In the genomic region with DNA sequence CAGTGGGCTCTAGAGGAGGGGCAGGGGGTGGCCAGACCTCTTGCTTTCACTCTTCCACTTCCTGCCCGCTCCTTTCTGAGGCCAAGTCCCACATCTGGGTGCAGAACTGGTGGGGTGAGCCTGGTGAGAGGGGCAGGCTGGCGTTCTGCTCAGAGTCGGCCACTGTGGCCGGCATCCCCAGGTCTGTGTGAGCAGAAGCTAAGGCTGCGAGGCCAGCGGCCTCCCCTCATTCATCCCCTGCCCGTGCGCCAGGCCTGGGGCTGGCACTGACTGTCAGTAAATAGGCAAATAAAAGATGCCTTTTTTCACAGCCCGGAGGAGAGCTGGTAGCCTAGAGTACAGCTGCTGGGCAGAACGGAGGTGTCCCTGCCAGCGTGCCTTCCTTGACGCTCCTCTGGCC, we compare ENCODE assay signal across 11 cellular contexts. TPM values are rescaled to one million over a fixed set of nuclear protein-coding genes. Genes with fewer than 3 reads are reported as not detected.
DNase-seq lines count a peak whose midpoint lies in the region; ATAC-seq, FAIRE-seq and TF ChIP-seq lines count a peak whose summit lies in the region.
"Had no signal": no experiment of that assay in that cellular context is flagged by ENCODE, and none has a peak within 500 bp of the region (broad histone marks: within the 10 kb centered on the region; RNA-seq: fewer than 3 reads in every experiment).

No MANE protein-coding gene starts in this region.

- H3K9me3 Mint-ChIP-seq in astrocyte (ENCODE audit: unreplicated experiment) = no peaks in the 10 kb centered on the region
- peaks cover 3% of the 10 kb centered on the region for H3K9me3 Mint-ChIP-seq in memory B cell

- H3K36me3 ChIP-seq in heart right ventricle = peaks cover 0 to 8% (median 0%) of the 10 kb centered on the region in 9 donors
- H3K36me3 ChIP-seq in astrocyte (ENCODE audit: insufficient read depth, low read length) = no peaks in the 10 kb centered on the region
- H3K36me3 ChIP-seq in vagina = no peaks in the 10 kb centered on the region

- H3K4me1 Mint-ChIP-seq in astrocyte (ENCODE audit: low read depth, unreplicated experiment) (peaks cover 2% of the 10 kb centered on the region), memory B cell (peaks cover 45% of the 10 kb centered on the region)

- H3K27me3 Mint-ChIP-seq in astrocyte (ENCODE audit: low read depth, unreplicated experiment) = peaks cover 12% of the 10 kb centered on the region
- peaks cover 13% of the 10 kb centered on the region for H3K27me3 Mint-ChIP-seq in memory B cell

- no peak for TF ChIP-seq POLR2A in vagina (IDR thresholded peaks at IDR 0.05)

- H3K4me1 ChIP-seq in heart right ventricle = peaks cover 0 to 24% (median 15%) of the 10 kb centered on the region in 9 donors
- peaks cover 11% of the 10 kb centered on the region for H3K4me1 ChIP-seq in astrocyte (ENCODE audit: insufficient read depth, low read length)
- peaks cover 20% of the 10 kb centered on the region for H3K4me1 ChIP-seq in vagina

- FAIRE-seq in astrocyte (lab: Jason Lieb, UNC) = no peak

- H3K27ac ChIP-seq in heart right ventricle (peak overlapping the region in 1 of 10 donors; percentile 26), astrocyte (ENCODE audit: low read depth, low read length) (no peak overlapping the region), vagina (peak overlapping the region; percentile 53)

- ATAC-seq in heart right ventricle (peak in 1 of 8 donors; percentile 4), left cardiac atrium (no peak), memory B cell (ENCODE audit: low read depth) (no peak), HG02973 (IDR thresholded peaks at IDR 0.05; ENCODE audit: unreplicated experiment) (no peak)

- H3K79me2 ChIP-seq in astrocyte (ENCODE audit: insufficient read depth, low read length) = peaks cover 35% of the 10 kb centered on the region

- H3K4me3 ChIP-seq in heart right ventricle (peak overlapping the region in 6 of 10 donors; percentile 58 to 69 (median 62)), astrocyte (ENCODE audit: insufficient read depth, low read depth, low read length) (peak overlapping the region; percentile 59), vagina (peak overlapping the region in 1 of 2 donors; percentile 54)

- H3K4me2 ChIP-seq in astrocyte (ENCODE audit: low read length) = peak overlapping the region; percentile 83

- 87 to 92% methylated on average over 12 of the region's 12 CpGs for WGBS in heart right ventricle, 2 donors

- no peak for TF ChIP-seq CTCF in heart right ventricle (IDR thresholded peaks at IDR 0.05)
- TF ChIP-seq CTCF in astrocyte (IDR thresholded peaks at IDR 0.05; ENCODE audit: insufficient read depth, low read depth, low read length) = no peak
- TF ChIP-seq CTCF in vagina (IDR thresholded peaks at IDR 0.05) = no peak

- H3K27me3 ChIP-seq in heart right ventricle = peaks cover 0 to 23% (median 2%) of the 10 kb centered on the region in 7 donors
- H3K27me3 ChIP-seq in astrocyte (ENCODE audit: insufficient read depth, low read length) = no peaks in the 10 kb centered on the region
- H3K27me3 ChIP-seq in vagina = no peaks in the 10 kb centered on the region

- DNase-seq in heart right ventricle = no peak
- DNase-seq in left cardiac atrium = no peak
- DNase-seq in astrocyte (ENCODE audit: low read depth) = no peak
- DNase-seq in memory B cell (ENCODE audit: low spot score in 2 of 2) = no peak
- no peak for DNase-seq in vagina (ENCODE audit: extremely low spot score in 2 of 2)
- DNase-seq in ecto neural progenitor cell (ENCODE audit: low spot score) = no peak
- DNase-seq in NCI-H524 (lab: John Stamatoyannopoulos, UW) = no peak
- DNase-seq: activated CD8-positive, alpha-beta memory T cell treated with anti-CD3 and anti-CD28 coated beads, Interleukin-2, amount 50 U/mL, for 4 hours; EL; kidney glomerular epithelial cell had no signal

- H3K9me3 ChIP-seq in heart right ventricle (no peaks in the 10 kb centered on the region), astrocyte (ENCODE audit: insufficient read depth, low read depth, low read length) (no peaks in the 10 kb centered on the region), vagina (no peaks in the 10 kb centered on the region)

- no peak overlapping the region for H2AFZ ChIP-seq in astrocyte (ENCODE audit: low read depth, low read length)

- peak overlapping the region; percentile 86 for H3K4me3 Mint-ChIP-seq in astrocyte (ENCODE audit: unreplicated experiment)
- H3K4me3 Mint-ChIP-seq in memory B cell = peak overlapping the region; percentile 84

- H3K36me3 Mint-ChIP-seq in astrocyte (ENCODE audit: low read depth, unreplicated experiment) = peaks cover 5% of the 10 kb centered on the region
- peaks cover 2% of the 10 kb centered on the region for H3K36me3 Mint-ChIP-seq in memory B cell

- intact Hi-C loops in heart right ventricle (cut with DNase I) (loop anchor here in 1 of 10 donors (10.0 kb wide), 1 partner anchor 65 kb away; no protein-coding TSS in a partner anchor), left cardiac atrium (cut with DNase I) (no loop called here), vagina (cut with DNase I) (no loop called here)

- H4K20me1 ChIP-seq in astrocyte (ENCODE audit: insufficient read depth, low read length) = peaks cover 39% of the 10 kb centered on the region

- H3K27ac Mint-ChIP-seq in astrocyte (ENCODE audit: unreplicated experiment) (no peak overlapping the region), memory B cell (peak overlapping the region; percentile 51)

- H3K9ac ChIP-seq in astrocyte (ENCODE audit: low read length) = peak overlapping the region; percentile 73

RNA-seq across cellular contexts. Expression of gene DEF8, which starts 1.2 kb away (rescaled TPM):
- total RNA-seq in heart right ventricle (10 to 100 TPM; 29.3 to 47.6 (median 34.9) TPM), left cardiac atrium (10 to 100 TPM; 46.3 to 50.5 TPM), astrocyte (70.7 and 78.8 TPM in 2 replicates), vagina (94.5 TPM)
- polyA plus RNA-seq in heart right ventricle = 10 to 100 TPM; 62.6 to 64.8 TPM

RNA-seq across cellular contexts. Expression of gene TUBB3, which starts 26.6 kb away (rescaled TPM):
- total RNA-seq in heart right ventricle = 1 to 10 TPM in 5 of 10 donors, under 1 TPM in 5; 0.53 to 7.6 (median 0.96) TPM
- polyA plus RNA-seq in heart right ventricle = 10 to 100 TPM in 1 of 2 donors, under 1 TPM in 1; 0.59 to 10.6 TPM
- total RNA-seq in left cardiac atrium = 1 to 10 TPM; 3.9 to 8.8 TPM
- total RNA-seq in astrocyte = 360 and 459 TPM in 2 replicates
- 19.2 TPM for total RNA-seq in vagina

RNA-seq across cellular contexts. Expression of gene MC1R, which starts 31.1 kb away (rescaled TPM):
- 1 to 10 TPM in 6 of 10 donors, under 1 TPM in 4; 0.64 to 2.0 (median 1.3) TPM for total RNA-seq in heart right ventricle
- 1 to 10 TPM; 1.6 to 4.5 TPM for polyA plus RNA-seq in heart right ventricle
- total RNA-seq in left cardiac atrium = 1 to 10 TPM; 1.9 to 2.3 TPM
- 8.4 and 9.2 TPM in 2 replicates for total RNA-seq in astrocyte
- total RNA-seq in vagina = 4.4 TPM

Comparison
In these comparisons a context has a peak if more than half of its experiments do, and no peak if none do; other contexts are left out.
1. RNA of gene TUBB3, which starts 26.6 kb away (total RNA-seq): 360 to 459 TPM in astrocyte; 19.2 TPM in vagina (single experiment), 3.9 to 8.8 TPM in left cardiac atrium and 0.53 to 7.6 TPM in heart right ventricle; every median in the first group is over 10 times any median in the second.